7 cellular contexts compared by ENCODE assay signal in genomic region chr19:48962029-48962848, GRCh38. TPM values are rescaled to one million over a fixed set of nuclear protein-coding genes. Genes with fewer than 3 reads are reported as not detected.
DNase-seq lines count a peak whose midpoint lies in the region; ATAC-seq and TF ChIP-seq lines count a peak whose summit lies in the region.

No MANE protein-coding gene starts in this region.

- peak overlapping the region; percentile 96 for H3K27ac Mint-ChIP-seq in chondrocyte (ENCODE audit: unreplicated experiment)
- H3K27ac Mint-ChIP-seq in memory B cell = peak overlapping the region; percentile 97

- intact Hi-C loops in tibial artery (cut with DNase I; ENCODE audit: low total_unique reads) = loop anchor here (10.0 kb wide), 1 partner anchor 87 kb away; the partner anchor contains the start of gene PPP1R15A

- TF ChIP-seq CTCF in SK-N-SH (IDR thresholded peaks at IDR 0.05) = no peak
- no peak for TF ChIP-seq CTCF in chondrocyte (IDR thresholded peaks at IDR 0.05)
- no peak for TF ChIP-seq CTCF in tibial artery (IDR thresholded peaks at IDR 0.05)

- ATAC-seq in GM18909 (IDR thresholded peaks at IDR 0.05; ENCODE audit: poor library complexity, unreplicated experiment) (peak; percentile 33), HG03432 (IDR thresholded peaks at IDR 0.05; ENCODE audit: unreplicated experiment) (peak; percentile 27), memory B cell (ENCODE audit: low read depth) (peak; percentile 34)

- H3K36me3 ChIP-seq in SK-N-SH (replicated peaks in 1 of 2; ENCODE audit: control insufficient read depth in 1 of 2, insufficient read depth in 2 of 2, low read length in 1 of 2) (peaks cover 14 to 33% of the 10 kb centered on the region in 2 experiments), tibial artery (peaks cover 13 to 21% (median 14%) of the 10 kb centered on the region in 3 donors)

- H3K36me3 Mint-ChIP-seq in chondrocyte (ENCODE audit: low read depth) = peaks cover 21% of the 10 kb centered on the region
- peaks cover 13% of the 10 kb centered on the region for H3K36me3 Mint-ChIP-seq in memory B cell

- H3K9me3 Mint-ChIP-seq in chondrocyte (ENCODE audit: low read depth) (no peaks in the 10 kb centered on the region), memory B cell (no peaks in the 10 kb centered on the region)

- peaks cover 58% of the 10 kb centered on the region for H3F3A ChIP-seq in SK-N-SH (replicated peaks; ENCODE audit: insufficient read depth)

- H3K79me2 ChIP-seq in SK-N-SH (ENCODE audit: insufficient read depth) = peaks cover 36% of the 10 kb centered on the region

- H4K20me1 ChIP-seq in SK-N-SH (ENCODE audit: insufficient read depth) = peaks cover 18% of the 10 kb centered on the region

- TF ChIP-seq RAD21 in SK-N-SH (IDR thresholded peaks at IDR 0.05; ENCODE audit: low read length) = no peak

- H2AFZ ChIP-seq in SK-N-SH (ENCODE audit: low read depth) = no peak overlapping the region

- WGBS in SK-N-SH (ENCODE audit: low lambda C conversion rate) = 65% methylated on average over 22 of the region's 22 CpGs

- TF ChIP-seq EP300 in SK-N-SH (IDR thresholded peaks at IDR 0.05; ENCODE audit: borderline replicate concordance in 1 of 2, low read depth in 1 of 2, low read length in 1 of 2) = no peak

- no peaks in the 10 kb centered on the region for H3K9me3 ChIP-seq in SK-N-SH
- H3K9me3 ChIP-seq in tibial artery = no peaks in the 10 kb centered on the region

- CTCF ChIA-PET in SK-N-SH (lab: Yijun Ruan, JAX) = interaction anchor here (1.7 kb wide), 1 partner anchor 8 kb away, joined by 8 read pairs; no protein-coding TSS in a partner anchor

- H3K4me3 ChIP-seq in SK-N-SH (ENCODE audit: low read depth in 2 of 2, low read length in 1 of 2) (no peak overlapping the region), tibial artery (no peak overlapping the region)

- H3K9me2 ChIP-seq in SK-N-SH = no peaks in the 10 kb centered on the region

- H3K4me1 ChIP-seq in SK-N-SH (ENCODE audit: control insufficient read depth in 1 of 2, insufficient read depth in 2 of 2, low read depth in 1 of 2, low read length in 1 of 2) (peaks cover 17 to 26% of the 10 kb centered on the region in 2 experiments; a peak in 3 of 4 replicates), tibial artery (peaks cover 0 to 40% (median 34%) of the 10 kb centered on the region in 4 donors)

- POLR2A ChIA-PET in SK-N-SH (lab: Yijun Ruan, JAX) = no interaction called here

- H3K9ac ChIP-seq in SK-N-SH = no peak overlapping the region

- no peak overlapping the region for H3K4me3 Mint-ChIP-seq in chondrocyte (ENCODE audit: unreplicated experiment)
- peak overlapping the region; percentile 71 for H3K4me3 Mint-ChIP-seq in memory B cell

- DNase-seq in SK-N-SH (no peak), chondrocyte (ENCODE audit: low spot score) (no peak), memory B cell (ENCODE audit: low spot score in 2 of 2) (peak; percentile 41 to 56), tibial artery (peak in 1 of 2 donors; percentile 80), retina (no peak)

- H3K27me3 ChIP-seq in SK-N-SH (ENCODE audit: insufficient read depth) (no peaks in the 10 kb centered on the region), tibial artery (no peaks in the 10 kb centered on the region)

- H3K27ac ChIP-seq in SK-N-SH (ENCODE audit: low read depth in 2 of 2, low read length in 1 of 2) = peak overlapping the region in 1 of 2 experiments; percentile 44; a peak in 1 of 4 replicates
- H3K27ac ChIP-seq in tibial artery = peak overlapping the region; percentile 88 to 97

- peaks cover 51% of the 10 kb centered on the region for H3K4me1 Mint-ChIP-seq in chondrocyte (ENCODE audit: low read depth)
- peaks cover 39% of the 10 kb centered on the region for H3K4me1 Mint-ChIP-seq in memory B cell

- H3K27me3 Mint-ChIP-seq in chondrocyte (ENCODE audit: low read depth) (no peaks in the 10 kb centered on the region), memory B cell (no peaks in the 10 kb centered on the region)

- no peak overlapping the region for H3K4me2 ChIP-seq in SK-N-SH

TF ChIP-seq in SK-N-SH, 30 proteins besides CTCF, POLR2A, EP300 and RAD21:
- TF ChIP-seq FOXJ3 (CRISPR knock-in tag; IDR thresholded peaks at IDR 0.05) = no peak
- TF ChIP-seq, protein P1, sequence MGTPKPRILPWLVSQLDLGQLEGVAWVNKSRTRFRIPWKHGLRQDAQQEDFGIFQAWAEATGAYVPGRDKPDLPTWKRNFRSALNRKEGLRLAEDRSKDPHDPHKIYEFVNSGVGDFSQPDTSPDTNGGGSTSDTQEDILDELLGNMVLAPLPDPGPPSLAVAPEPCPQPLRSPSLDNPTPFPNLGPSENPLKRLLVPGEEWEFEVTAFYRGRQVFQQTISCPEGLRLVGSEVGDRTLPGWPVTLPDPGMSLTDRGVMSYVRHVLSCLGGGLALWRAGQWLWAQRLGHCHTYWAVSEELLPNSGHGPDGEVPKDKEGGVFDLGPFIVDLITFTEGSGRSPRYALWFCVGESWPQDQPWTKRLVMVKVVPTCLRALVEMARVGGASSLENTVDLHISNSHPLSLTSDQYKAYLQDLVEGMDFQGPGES (IDR thresholded peaks at IDR 0.05; ENCODE audit: low read depth, low read length) = no peak
- TF ChIP-seq GABPA (IDR thresholded peaks at IDR 0.05; ENCODE audit: low read depth) = no peak
- no peak for TF ChIP-seq SMC3 (IDR thresholded peaks at IDR 0.05; ENCODE audit: low read depth, low read length)
- no peak for TF ChIP-seq TEAD4 (IDR thresholded peaks at IDR 0.05; ENCODE audit: borderline replicate concordance, insufficient read depth)
- TF ChIP-seq CHD2 (IDR thresholded peaks at IDR 0.05; ENCODE audit: low read length, partially characterized antibody) = no peak
- peak; percentile 55; the same call in 1 of the 2 replicates for TF ChIP-seq POLR2AphosphoS5 (IDR thresholded peaks at IDR 0.05; ENCODE audit: low read depth, low read length)
- TF ChIP-seq, protein P2, sequence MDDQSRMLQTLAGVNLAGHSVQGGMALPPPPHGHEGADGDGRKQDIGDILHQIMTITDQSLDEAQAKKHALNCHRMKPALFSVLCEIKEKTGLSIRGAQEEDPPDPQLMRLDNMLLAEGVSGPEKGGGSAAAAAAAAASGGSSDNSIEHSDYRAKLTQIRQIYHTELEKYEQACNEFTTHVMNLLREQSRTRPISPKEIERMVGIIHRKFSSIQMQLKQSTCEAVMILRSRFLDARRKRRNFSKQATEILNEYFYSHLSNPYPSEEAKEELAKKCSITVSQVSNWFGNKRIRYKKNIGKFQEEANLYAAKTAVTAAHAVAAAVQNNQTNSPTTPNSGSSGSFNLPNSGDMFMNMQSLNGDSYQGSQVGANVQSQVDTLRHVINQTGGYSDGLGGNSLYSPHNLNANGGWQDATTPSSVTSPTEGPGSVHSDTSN (IDR thresholded peaks at IDR 0.05) = peak; percentile 37; the same call in 1 of the 2 replicates

RNA-seq across cellular contexts. Expression of gene FTL, which starts 2.9 kb away (rescaled TPM):
- 587 and 875 TPM in 2 replicates for polyA plus RNA-seq in SK-N-SH (2012; rRNA removed)
- polyA plus RNA-seq in SK-N-SH (2012; cell fraction: cytosol; rRNA removed) = 532 and 592 TPM in 2 replicates
- 164 and 250 TPM in 2 replicates for polyA plus RNA-seq in SK-N-SH (2012; cell fraction: nucleus; rRNA removed)
- total RNA-seq in chondrocyte = 1,722 to 4,533 TPM (median 1,892 TPM) in 3 replicates

RNA-seq across cellular contexts. Expression of gene BAX, which starts 7.6 kb away (rescaled TPM):
- 278 and 640 TPM in 2 replicates for polyA plus RNA-seq in SK-N-SH (2012; rRNA removed)
- 233 and 284 TPM in 2 replicates for polyA plus RNA-seq in SK-N-SH (2012; cell fraction: cytosol; rRNA removed)
- polyA plus RNA-seq in SK-N-SH (2012; cell fraction: nucleus; rRNA removed) = 332 and 395 TPM in 2 replicates
- total RNA-seq in chondrocyte = 161 to 167 TPM (median 165 TPM) in 3 replicates

RNA-seq across cellular contexts. Expression of gene DHDH, which starts 28.7 kb away (rescaled TPM):
- 0.31 and 0.72 TPM in 2 replicates for polyA plus RNA-seq in SK-N-SH (2012; rRNA removed)
- 0.30 and 0.34 TPM in 2 replicates for polyA plus RNA-seq in SK-N-SH (2012; cell fraction: cytosol; rRNA removed)
- 0.37 and 0.45 TPM in 2 replicates for polyA plus RNA-seq in SK-N-SH (2012; cell fraction: nucleus; rRNA removed)
- total RNA-seq in chondrocyte = not detected in 3 replicates

RNA-seq across cellular contexts. Expression of gene GYS1, which starts 30.9 kb away (rescaled TPM):
- 24.1 and 25.3 TPM in 2 replicates for polyA plus RNA-seq in SK-N-SH (2012; rRNA removed)
- polyA plus RNA-seq in SK-N-SH (2012; cell fraction: cytosol; rRNA removed) = 12.9 and 18.2 TPM in 2 replicates
- polyA plus RNA-seq in SK-N-SH (2012; cell fraction: nucleus; rRNA removed) = 69.6 and 71.7 TPM in 2 replicates
- total RNA-seq in chondrocyte = 43.4 to 51.1 TPM (median 49.1 TPM) in 3 replicates

RNA-seq across cellular contexts. Expression of gene RUVBL2, which starts 31.4 kb away (rescaled TPM):
- polyA plus RNA-seq in SK-N-SH (2012; rRNA removed) = 411 and 459 TPM in 2 replicates
- 196 and 298 TPM in 2 replicates for polyA plus RNA-seq in SK-N-SH (2012; cell fraction: cytosol; rRNA removed)
- polyA plus RNA-seq in SK-N-SH (2012; cell fraction: nucleus; rRNA removed) = 340 and 467 TPM in 2 replicates
- total RNA-seq in chondrocyte = 45.3 to 72.5 TPM (median 47.7 TPM) in 3 replicates

Comparison
In these comparisons a context has a peak if more than half of its experiments do, and no peak if none do; other contexts are left out.
1. DNase-seq: peak in memory B cell (2 of 2); none in SK-N-SH (single experiment), chondrocyte (single experiment) and retina (single experiment).
2. Peak in every context shown above with its lines, with median percentiles within 50 percentile points of each other: ATAC-seq.